In genomic region chr3:126911162-126912026, GRCh38 we compare ENCODE assay signal across 8 cellular contexts.
A peak's percentile ranks its signal among the peaks of the same experiment; 100 is the strongest.
DNase-seq lines count a peak whose midpoint lies in the region; ATAC-seq and TF ChIP-seq lines count a peak whose summit lies in the region.

No MANE protein-coding gene starts in this region.

- CTCF ChIA-PET in AG04449 (lab: Yijun Ruan, JAX) = interaction anchor here (1.1 to 1.5 kb wide), 3 partner anchors 14 to 71 kb away, joined by 3 to 5 read pairs (median 3); partner anchors contain the start of gene PLXNA1

- H3K36me3 ChIP-seq in RWPE2 (ENCODE audit: low read depth) (no peaks in the 10 kb centered on the region), heart right ventricle (peaks cover 0 to 9% (median 0%) of the 10 kb centered on the region in 9 donors)

- H3K9me3 ChIP-seq in RWPE2 (ENCODE audit: severe bottlenecking) (no peaks in the 10 kb centered on the region), heart right ventricle (no peaks in the 10 kb centered on the region)

- peaks cover 43% of the 10 kb centered on the region for H3K4me1 ChIP-seq in RWPE2 (ENCODE audit: insufficient read depth, poor library complexity, severe bottlenecking)
- peaks cover 0 to 54% (median 15%) of the 10 kb centered on the region in 9 donors for H3K4me1 ChIP-seq in heart right ventricle

- ATAC-seq in GM19043 (IDR thresholded peaks at IDR 0.05; ENCODE audit: low read depth, unreplicated experiment) (peak; percentile 96), HG03139 (IDR thresholded peaks at IDR 0.05; ENCODE audit: unreplicated experiment) (peak; percentile 90), RWPE2 (ENCODE audit: low read depth) (peak; percentile 97), heart right ventricle (peak; percentile 82 to 92 (median 85))

- H3K27me3 ChIP-seq in RWPE2 (ENCODE audit: insufficient read depth, poor library complexity, severe bottlenecking) = no peaks in the 10 kb centered on the region
- H3K27me3 ChIP-seq in heart right ventricle = peaks cover 0 to 71% (median 0%) of the 10 kb centered on the region in 7 donors

- TF ChIP-seq CTCF in AG04449 (IDR thresholded peaks at IDR 0.05; ENCODE audit: insufficient read depth, low read length, missing control alignments) = no peak
- TF ChIP-seq CTCF in RWPE2 (IDR thresholded peaks at IDR 0.05; ENCODE audit: poor library complexity, severe bottlenecking) = no peak
- no peak for TF ChIP-seq CTCF in heart right ventricle (IDR thresholded peaks at IDR 0.05)

- H3K27ac ChIP-seq in RWPE2 (ENCODE audit: poor library complexity, severe bottlenecking) (peak overlapping the region; percentile 98), heart right ventricle (peak overlapping the region in 2 of 10 donors; percentile 56 to 79)

- DNase-seq in AG04449 (ENCODE audit: low read depth, low spot score) (peak; percentile 36), RWPE2 (ENCODE audit: low spot score) (peak; percentile 95), heart right ventricle (peak in 1 of 2 donors; percentile 46), DMS114 treated with DMSO at 0.1 percent for 48 hours (lab: John Stamatoyannopoulos, UW; ENCODE audit: unreplicated experiment) (no peak)
- peak; percentile 84 for DNase-seq in activated effector memory CD4-positive, alpha-beta T cell treated with anti-CD3 and anti-CD28 coated beads, Interleukin-2, amount 50 U/mL, for 16 hours
- peak; percentile 11 to 48 for DNase-seq in stimulated activated CD4-positive, alpha-beta T cell treated with anti-CD3 and anti-CD28 coated beads, Interleukin-12 subunit alpha, Interleukin-12 subunit beta, amount 100 ng/mL, for 24 hours (ENCODE audit: low read depth in 2 of 2)

- H3K4me3 ChIP-seq in AG04449 (ENCODE audit: low read depth, low read length) (no peak overlapping the region), RWPE2 (ENCODE audit: severe bottlenecking) (no peak overlapping the region), heart right ventricle (no peak overlapping the region)

- intact Hi-C loops in heart right ventricle (cut with DNase I) = no loop called here

- POLR2A ChIA-PET in AG04449 (lab: Yijun Ruan, JAX) = interaction anchor here (1.0 kb wide), 1 partner anchor 16 kb away, joined by 3 read pairs; no protein-coding TSS in a partner anchor

- WGBS in heart right ventricle, 2 donors = 60 to 72% methylated on average over 15 of the region's 15 CpGs
